22 cellular contexts compared by ENCODE assay signal in the genomic region with DNA sequence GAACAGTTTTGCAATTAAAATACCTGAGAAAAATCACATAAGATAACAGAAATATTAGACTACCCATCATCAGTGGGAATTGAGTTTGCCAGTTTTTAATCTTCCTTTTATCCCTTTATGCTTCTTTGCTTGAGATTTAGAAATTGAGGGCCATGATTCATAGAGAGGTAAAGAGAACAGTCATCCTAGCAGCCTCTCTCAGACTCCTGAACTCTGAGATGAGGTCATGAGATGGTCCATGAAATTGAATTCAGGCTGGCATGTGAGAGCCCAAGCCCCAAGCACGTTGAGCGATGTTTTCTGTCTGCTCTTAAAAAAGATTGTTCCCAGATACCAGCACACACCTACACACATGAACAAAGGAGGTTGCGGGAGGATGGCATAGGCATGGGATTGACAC.
"Had no signal": no experiment of that assay in that cellular context is flagged by ENCODE, and none has a peak within 500 bp of the region (broad histone marks: within the 10 kb centered on the region; RNA-seq: fewer than 3 reads in every experiment).

No MANE protein-coding gene starts in this region.

- ATAC-seq: activated T-helper 17 cell treated with anti-CD3 and anti-CD28 coated beads, Interleukin-2, amount 50 U/mL, for 72 hours; T-helper 17 cell had no signal

- DNase-seq: activated CD4-positive, alpha-beta memory T cell treated with anti-CD3 and anti-CD28 coated beads, Interleukin-2, amount 10 ng/mL, durations not matched to agents 7 days and 5 days; activated CD4-positive, alpha-beta T cell treated with anti-CD3 and anti-CD28 coated beads, Interleukin-2, amount 50 U/mL, for 1 hour; activated CD4-positive, CD25-positive, alpha-beta regulatory T cell; activated gamma-delta T cell; activated naive CD4-positive, alpha-beta T cell treated with anti-CD3 and anti-CD28 coated beads for 36 hours; activated T-cell treated with anti-CD3 and anti-CD28 coated beads for 4 hours; activated T-cell treated with anti-CD3 and anti-CD28 coated beads, Interleukin-2, amount 50 U/mL, for 48 hours; caudate nucleus; KG1; MV-4-11; NCI-H1092 treated with DMSO at 0.1 percent for 48 hours; NCI-H1436; NCI-H1694 treated with DMSO at 0.1 percent for 48 hours; NCI-H2029 treated with DMSO at 0.1 percent for 48 hours; NCI-H345; NCI-H510A; NCI-H69; SHP77 treated with DMSO at 0.1 percent for 48 hours; T-helper 17 cell; T1000 had no signal

- H3K27ac ChIP-seq: VCaP had no signal
